1 cellular context compared by ENCODE assay signal in the genomic region with DNA sequence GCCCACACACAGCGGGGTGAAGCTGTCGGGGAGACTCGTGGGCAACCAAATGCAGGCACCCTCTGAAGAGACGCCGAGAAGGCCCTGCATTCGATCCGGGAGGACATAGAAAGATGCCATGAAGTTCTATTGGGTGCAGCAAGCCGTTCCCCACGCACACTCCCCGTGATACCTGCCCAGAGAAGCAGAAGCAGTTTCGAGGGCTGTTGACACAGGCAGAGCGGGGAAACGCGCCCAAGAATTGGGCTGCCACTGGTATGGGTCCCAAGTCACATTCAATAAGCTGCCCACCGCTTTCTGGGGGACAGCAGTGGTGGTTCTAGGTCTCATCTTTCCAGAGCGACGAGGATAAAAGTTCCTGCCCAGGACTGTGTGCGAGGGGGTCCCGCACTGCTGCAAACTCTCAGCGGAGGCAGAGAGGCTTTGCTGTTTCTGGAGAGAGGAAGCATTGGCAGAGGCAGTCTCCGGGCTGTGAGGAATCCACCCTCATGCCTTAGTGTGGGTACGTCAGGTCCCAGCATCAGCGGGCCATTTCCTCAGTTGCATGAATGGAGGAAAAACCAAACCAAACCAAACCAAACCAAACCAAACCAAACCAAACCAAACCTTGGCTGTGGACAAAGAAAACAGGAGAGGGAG.
A peak's percentile ranks its signal among the peaks of the same experiment; 100 is the strongest.
TF ChIP-seq lines count a peak whose summit lies in the region.

No MANE protein-coding gene starts in this region.

TF ChIP-seq in H1, 55 proteins besides CTCF, POLR2A, EP300 and RAD21:
- TF ChIP-seq RNF2 (IDR thresholded peaks at IDR 0.05; ENCODE audit: borderline replicate concordance, low read depth, low read length, missing control alignments, poor library complexity, severe bottlenecking) (peak; percentile 95), RFX5 (IDR thresholded peaks at IDR 0.05; ENCODE audit: borderline replicate concordance, low read depth, low read length) (no peak), SUZ12 (IDR thresholded peaks at IDR 0.05; ENCODE audit: low read length) (peak; percentile 75; the same call in 1 of the 2 replicates), EZH2 (IDR thresholded peaks at IDR 0.05; ENCODE audit: low read depth, low read length, severe bottlenecking) (peak; percentile 93)
